In genomic region chr10:95308389-95309302, GRCh38 we compare ENCODE assay signal across 1 cellular context.
A peak's percentile ranks its signal among the peaks of the same experiment; 100 is the strongest.
TF ChIP-seq lines count a peak whose summit lies in the region.

No MANE protein-coding gene starts in this region.

TF ChIP-seq in HEK293, 187 proteins besides CTCF, POLR2A, EP300 and RAD21 (continued from another document and continues in another):
- TF ChIP-seq, protein P1, sequence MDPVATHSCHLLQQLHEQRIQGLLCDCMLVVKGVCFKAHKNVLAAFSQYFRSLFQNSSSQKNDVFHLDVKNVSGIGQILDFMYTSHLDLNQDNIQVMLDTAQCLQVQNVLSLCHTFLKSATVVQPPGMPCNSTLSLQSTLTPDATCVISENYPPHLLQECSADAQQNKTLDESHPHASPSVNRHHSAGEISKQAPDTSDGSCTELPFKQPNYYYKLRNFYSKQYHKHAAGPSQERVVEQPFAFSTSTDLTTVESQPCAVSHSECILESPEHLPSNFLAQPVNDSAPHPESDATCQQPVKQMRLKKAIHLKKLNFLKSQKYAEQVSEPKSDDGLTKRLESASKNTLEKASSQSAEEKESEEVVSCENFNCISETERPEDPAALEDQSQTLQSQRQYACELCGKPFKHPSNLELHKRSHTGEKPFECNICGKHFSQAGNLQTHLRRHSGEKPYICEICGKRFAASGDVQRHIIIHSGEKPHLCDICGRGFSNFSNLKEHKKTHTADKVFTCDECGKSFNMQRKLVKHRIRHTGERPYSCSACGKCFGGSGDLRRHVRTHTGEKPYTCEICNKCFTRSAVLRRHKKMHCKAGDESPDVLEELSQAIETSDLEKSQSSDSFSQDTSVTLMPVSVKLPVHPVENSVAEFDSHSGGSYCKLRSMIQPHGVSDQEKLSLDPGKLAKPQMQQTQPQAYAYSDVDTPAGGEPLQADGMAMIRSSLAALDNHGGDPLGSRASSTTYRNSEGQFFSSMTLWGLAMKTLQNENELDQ (tag by site-specific recombination; IDR thresholded peaks at IDR 0.05; ENCODE audit: low read depth) = no peak
- TF ChIP-seq, protein P2, sequence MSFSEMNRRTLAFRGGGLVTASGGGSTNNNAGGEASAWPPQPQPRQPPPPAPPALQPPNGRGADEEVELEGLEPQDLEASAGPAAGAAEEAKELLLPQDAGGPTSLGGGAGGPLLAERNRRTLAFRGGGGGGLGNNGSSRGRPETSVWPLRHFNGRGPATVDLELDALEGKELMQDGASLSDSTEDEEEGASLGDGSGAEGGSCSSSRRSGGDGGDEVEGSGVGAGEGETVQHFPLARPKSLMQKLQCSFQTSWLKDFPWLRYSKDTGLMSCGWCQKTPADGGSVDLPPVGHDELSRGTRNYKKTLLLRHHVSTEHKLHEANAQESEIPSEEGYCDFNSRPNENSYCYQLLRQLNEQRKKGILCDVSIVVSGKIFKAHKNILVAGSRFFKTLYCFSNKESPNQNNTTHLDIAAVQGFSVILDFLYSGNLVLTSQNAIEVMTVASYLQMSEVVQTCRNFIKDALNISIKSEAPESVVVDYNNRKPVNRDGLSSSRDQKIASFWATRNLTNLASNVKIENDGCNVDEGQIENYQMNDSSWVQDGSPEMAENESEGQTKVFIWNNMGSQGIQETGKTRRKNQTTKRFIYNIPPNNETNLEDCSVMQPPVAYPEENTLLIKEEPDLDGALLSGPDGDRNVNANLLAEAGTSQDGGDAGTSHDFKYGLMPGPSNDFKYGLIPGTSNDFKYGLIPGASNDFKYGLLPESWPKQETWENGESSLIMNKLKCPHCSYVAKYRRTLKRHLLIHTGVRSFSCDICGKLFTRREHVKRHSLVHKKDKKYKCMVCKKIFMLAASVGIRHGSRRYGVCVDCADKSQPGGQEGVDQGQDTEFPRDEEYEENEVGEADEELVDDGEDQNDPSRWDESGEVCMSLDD (tag by site-specific recombination; IDR thresholded peaks at IDR 0.05) = no peak
- TF ChIP-seq ZNF121 (tag by site-specific recombination; IDR thresholded peaks at IDR 0.05) (no peak), ZNF16 (tag by site-specific recombination; IDR thresholded peaks at IDR 0.05; ENCODE audit: low read depth) (no peak), ZNF266 (tag by site-specific recombination; IDR thresholded peaks at IDR 0.05; ENCODE audit: low read depth) (no peak), ZNF223 (tag by site-specific recombination; IDR thresholded peaks at IDR 0.05) (no peak), ZNF292 (tag by site-specific recombination; IDR thresholded peaks at IDR 0.05; ENCODE audit: borderline replicate concordance, low read depth) (no peak), ZNF112 (tag by site-specific recombination; IDR thresholded peaks at IDR 0.05) (no peak), ZNF10 (tag by site-specific recombination; IDR thresholded peaks at IDR 0.05) (peak; percentile 59; the same call in 1 of the 2 replicates), ZNF501 (tag by site-specific recombination; IDR thresholded peaks at IDR 0.05) (peak; percentile 35; the same call in 1 of the 2 replicates), ZEB2 (tag by site-specific recombination; IDR thresholded peaks at IDR 0.05) (peak; percentile 88), ZNF654 (tag by site-specific recombination; IDR thresholded peaks at IDR 0.05; ENCODE audit: low read depth) (no peak), ZNF555 (tag by site-specific recombination; conservative IDR thresholded peaks at IDR 0.05) (no peak), TCF7L2 (IDR thresholded peaks at IDR 0.05; ENCODE audit: borderline replicate concordance, low read depth, low read length) (no peak), ZNF311 (tag by site-specific recombination; IDR thresholded peaks at IDR 0.05; ENCODE audit: borderline replicate concordance) (no peak), KLF7 (tag by site-specific recombination; IDR thresholded peaks at IDR 0.05; ENCODE audit: borderline replicate concordance) (no peak; the same call in 1 of the 2 replicates), WT1 (tag by site-specific recombination; IDR thresholded peaks at IDR 0.05) (peak; percentile 83), PRDM10 (tag by site-specific recombination; IDR thresholded peaks at IDR 0.05) (peak; percentile 90), IKZF3 (tag by site-specific recombination; IDR thresholded peaks at IDR 0.05) (peak; percentile 86), ZNF174 (tag by site-specific recombination; IDR thresholded peaks at IDR 0.05) (no peak), ZNF155 (tag by site-specific recombination; IDR thresholded peaks at IDR 0.05) (no peak), ZNF645 (tag by site-specific recombination; IDR thresholded peaks at IDR 0.05) (no peak), ZNF626 (tag by site-specific recombination; IDR thresholded peaks at IDR 0.05) (no peak), HIC1 (tag by site-specific recombination; IDR thresholded peaks at IDR 0.05) (peak; percentile 98), ZXDB (tag by site-specific recombination; IDR thresholded peaks at IDR 0.05) (peak; percentile 90), ZNF140 (tag by site-specific recombination; IDR thresholded peaks at IDR 0.05) (no peak), ZNF610 (tag by site-specific recombination; IDR thresholded peaks at IDR 0.05; ENCODE audit: borderline replicate concordance) (peak; percentile 83; the same call in 1 of the 2 replicates), KLF10 (tag by site-specific recombination; IDR thresholded peaks at IDR 0.05) (peak; percentile 70; the same call in 1 of the 2 replicates), SP3 (tag by site-specific recombination; IDR thresholded peaks at IDR 0.05) (no peak), ZFHX2 (tag by site-specific recombination; conservative IDR thresholded peaks at IDR 0.05) (peak; percentile 33), ZNF596 (tag by site-specific recombination; IDR thresholded peaks at IDR 0.05) (no peak), ZNF146 (tag by site-specific recombination; IDR thresholded peaks at IDR 0.05) (no peak), ZNF629 (tag by site-specific recombination; IDR thresholded peaks at IDR 0.05) (peak; percentile 84), SP7 (tag by site-specific recombination; IDR thresholded peaks at IDR 0.05) (peak; percentile 92), ZNF48 (tag by site-specific recombination; IDR thresholded peaks at IDR 0.05) (no peak), ZNF426 (tag by site-specific recombination; IDR thresholded peaks at IDR 0.05) (no peak), ZSCAN4 (tag by site-specific recombination; IDR thresholded peaks at IDR 0.05) (no peak), GLIS2 (tag by site-specific recombination; IDR thresholded peaks at IDR 0.05) (peak; percentile 75), KLF16 (tag by site-specific recombination; IDR thresholded peaks at IDR 0.05) (no peak), ZBTB20 (tag by site-specific recombination; IDR thresholded peaks at IDR 0.05) (peak; percentile 38; the same call in 1 of the 2 replicates), ZNF549 (tag by site-specific recombination; IDR thresholded peaks at IDR 0.05) (no peak), ZNF792 (tag by site-specific recombination; IDR thresholded peaks at IDR 0.05) (no peak), MYNN (tag by site-specific recombination; IDR thresholded peaks at IDR 0.05; ENCODE audit: borderline replicate concordance) (no peak), ZNF138 (tag by site-specific recombination; IDR thresholded peaks at IDR 0.05; ENCODE audit: borderline replicate concordance) (no peak), HOXA7 (CRISPR knock-in tag; IDR thresholded peaks at IDR 0.05; ENCODE audit: borderline replicate concordance) (no peak), BCL11A (tag by site-specific recombination; IDR thresholded peaks at IDR 0.05; ENCODE audit: low read depth) (peak; percentile 92), ZNF660 (tag by site-specific recombination; IDR thresholded peaks at IDR 0.05) (peak; percentile 97), ZNF624 (tag by site-specific recombination; IDR thresholded peaks at IDR 0.05) (no peak), ZNF350 (tag by site-specific recombination; IDR thresholded peaks at IDR 0.05) (no peak), PBX3 (CRISPR knock-in tag; IDR thresholded peaks at IDR 0.05) (no peak), ZNF677 (tag by site-specific recombination; IDR thresholded peaks at IDR 0.05) (no peak), ZNF785 (tag by site-specific recombination; IDR thresholded peaks at IDR 0.05) (no peak), SALL2 (tag by site-specific recombination; IDR thresholded peaks at IDR 0.05; ENCODE audit: borderline replicate concordance) (no peak), GLIS1 (tag by site-specific recombination; IDR thresholded peaks at IDR 0.05) (peak; percentile 99), TRIM28 (IDR thresholded peaks at IDR 0.05; ENCODE audit: borderline replicate concordance, low read length) (peak; percentile 75), ZNF768 (tag by site-specific recombination; IDR thresholded peaks at IDR 0.05) (no peak)
- TF ChIP-seq, protein P3, sequence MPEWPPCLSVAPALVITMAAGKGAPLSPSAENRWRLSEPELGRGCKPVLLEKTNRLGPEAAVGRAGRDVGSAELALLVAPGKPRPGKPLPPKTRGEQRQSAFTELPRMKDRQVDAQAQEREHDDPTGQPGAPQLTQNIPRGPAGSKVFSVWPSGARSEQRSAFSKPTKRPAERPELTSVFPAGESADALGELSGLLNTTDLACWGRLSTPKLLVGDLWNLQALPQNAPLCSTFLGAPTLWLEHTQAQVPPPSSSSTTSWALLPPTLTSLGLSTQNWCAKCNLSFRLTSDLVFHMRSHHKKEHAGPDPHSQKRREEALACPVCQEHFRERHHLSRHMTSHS (tag by site-specific recombination; IDR thresholded peaks at IDR 0.05) = no peak
